In genomic region chr1:144461136-144461759, GRCh38 we compare ENCODE assay signal across 8 cellular contexts. TPM values are rescaled to one million over a fixed set of nuclear protein-coding genes. Genes with fewer than 3 reads are reported as not detected.
DNase-seq lines count a peak whose midpoint lies in the region; ATAC-seq and TF ChIP-seq lines count a peak whose summit lies in the region.
"Not testable (repeated sequence)": the region's sequence is repeated elsewhere in the genome, so short reads cannot be mapped to it uniquely, and the experiment has no call there.

NBPF15 (minus strand) TSS chr1:144461669; CDS start chr1:144440003, 21,666 bp downstream.

- H3K36me3 Mint-ChIP-seq in CD14-positive monocyte: not testable (repeated sequence)

- not testable (repeated sequence) for H3K4me1 ChIP-seq in Peyer's patch; mesodermal cell (ENCODE audit: control insufficient read depth, insufficient read depth, low read length, poor library complexity, severe bottlenecking)

- H3K4me3 Mint-ChIP-seq in CD14-positive monocyte: peak within 1 kb of the TSS; percentile 96 to 99

- TF ChIP-seq CTCF in CD14-positive monocyte (IDR thresholded peaks at IDR 0.05); Peyer's patch (IDR thresholded peaks at IDR 0.05); epithelial cell of esophagus (IDR thresholded peaks at IDR 0.05; ENCODE audit: insufficient read depth, low read depth, low read length, missing control alignments): not testable (repeated sequence)

- TF ChIP-seq POLR2A in Peyer's patch (IDR thresholded peaks at IDR 0.05): peak in 1 of 2 donors; percentile 30

- H3K4me3 ChIP-seq in Peyer's patch (peak within 1 kb of the TSS; percentile 54 to 78 (median 68)), epithelial cell of esophagus (ENCODE audit: low read length) (peak within 1 kb of the TSS; percentile 53), mesodermal cell (ENCODE audit: extremely low read depth, insufficient read depth, low read length, poor library complexity, severe bottlenecking) (peak within 1 kb of the TSS; percentile 47)

- peak within 1 kb of the TSS; percentile 45 to 79 (median 65) for H3K27ac ChIP-seq in Peyer's patch
- H3K27ac ChIP-seq in mesodermal cell (ENCODE audit: low read depth, low read length, severe bottlenecking): not testable (repeated sequence)

- WGBS in mesodermal cell (ENCODE audit: insufficient coverage in 2 of 2), 2 experiments: 0% methylated on average over 3 of the region's 71 CpGs; no CpG with 5 or more reads in 1 of the 2 experiments

- H3K27ac Mint-ChIP-seq in CD14-positive monocyte: peak within 1 kb of the TSS in 2 of 7 donors; percentile 90 to 92

- not testable (repeated sequence) for DNase-seq in CD14-positive monocyte (ENCODE audit: low spot score)
- peak; percentile 69 to 90 (median 73) for DNase-seq in Peyer's patch
- DNase-seq in activated T-cell treated with anti-CD3 and anti-CD28 coated beads, Interleukin-2, amount 50 U/mL, for 48 hours: peak; percentile 65 to 71
- DNase-seq in epithelial cell of esophagus (ENCODE audit: low read depth): peak; percentile 60
- peak; percentile 42 to 74 (median 46) for DNase-seq in stimulated activated CD4-positive, alpha-beta T cell treated with anti-CD3 and anti-CD28 coated beads, TNF-alpha, amount 100 ng/mL, for 24 hours (ENCODE audit: low read depth in 3 of 3)

- not testable (repeated sequence) for H3K36me3 ChIP-seq in Peyer's patch; mesodermal cell (ENCODE audit: control insufficient read depth, insufficient read depth, low read length)

- not testable (repeated sequence) for H3K9me3 ChIP-seq in Peyer's patch; mesodermal cell (ENCODE audit: control insufficient read depth, low read length)

- not testable (repeated sequence) for H3K27me3 ChIP-seq in Peyer's patch

- H3K9me3 Mint-ChIP-seq in CD14-positive monocyte: not testable (repeated sequence)

- intact Hi-C loops in CD14-positive monocyte (cut with micrococcal nuclease): not testable (repeated sequence)

- H3K4me1 Mint-ChIP-seq in CD14-positive monocyte: not testable (repeated sequence)

- ATAC-seq in GM21390 (IDR thresholded peaks at IDR 0.05; ENCODE audit: unreplicated experiment) (peak; percentile 97), HG03565 (IDR thresholded peaks at IDR 0.05; ENCODE audit: unreplicated experiment) (peak; percentile 97)

- H3K27me3 Mint-ChIP-seq in CD14-positive monocyte (ENCODE audit: low read depth in 3 of 3): peaks cover 2 to 23% (median 8%) of the 10 kb centered on the region in 3 donors

RNA-seq across cellular contexts. Expression of gene NBPF15, which starts in this region (rescaled TPM):
- polyA plus RNA-seq in CD14-positive monocyte: 1 to 10 TPM in 1 of 2 donors, under 1 TPM in 1; 0.55 to 1.0 TPM
- 10 to 100 TPM; 11.0 to 65.2 (median 22.2) TPM for total RNA-seq in Peyer's patch
- polyA plus RNA-seq in mesodermal cell (2013, experiment 1 of 2): 49.0 TPM
- 44.1 TPM for polyA plus RNA-seq in mesodermal cell (2013, experiment 2 of 2)
